24 cellular contexts compared by ENCODE assay signal in the genomic region with DNA sequence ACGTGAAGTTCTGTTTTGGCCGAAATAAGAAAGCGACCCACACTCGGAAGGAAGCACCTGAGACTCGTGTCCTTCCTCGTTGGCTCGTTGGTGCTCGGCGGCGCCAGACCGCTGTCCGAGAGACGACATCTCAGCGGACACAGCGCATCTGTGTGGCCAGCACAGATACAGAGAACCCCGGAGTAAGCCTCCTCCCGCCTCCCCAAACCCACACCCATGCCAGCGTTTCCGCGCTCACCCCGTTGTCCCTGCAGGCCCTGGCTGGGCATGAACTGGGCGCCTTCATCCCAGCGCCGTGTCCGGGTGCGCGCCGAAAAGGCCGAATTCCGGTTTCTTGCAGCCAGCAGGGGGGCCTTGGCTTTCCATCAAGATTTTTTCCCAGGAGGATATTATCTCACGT.
"Had no signal": no experiment of that assay in that cellular context is flagged by ENCODE, and none has a peak within 500 bp of the region (broad histone marks: within the 10 kb centered on the region; RNA-seq: fewer than 3 reads in every experiment).

No MANE protein-coding gene starts in this region.

- H3K4me3 Mint-ChIP-seq: dendritic cell treated with granulocyte-macrophage colony-stimulating factor and Interleukin-4, amounts not matched to agents 40 ng/mL and 50 ng/mL, for 4 days; effector memory CD8-positive, alpha-beta T cell; endodermal cell; immature natural killer cell had no signal

- H3K36me3 Mint-ChIP-seq: immature natural killer cell had no signal

- H3K4me1 Mint-ChIP-seq: endodermal cell, immature natural killer cell had no signal

- DNase-seq: cortex of kidney; effector CD8-positive, alpha-beta T cell; effector memory CD8-positive, alpha-beta T cell; endodermal cell; erythroblast; esophagus squamous epithelium; foreskin fibroblast; foreskin melanocyte; gastrocnemius medialis; glutamatergic neuron; heart right ventricle; hippocampal formation; immature natural killer cell; kidney; kidney glomerular epithelial cell; left lung; left ventricle myocardium superior; lower lobe of right lung; mesenchymal stem cell; midbrain had no signal

- H3K27ac ChIP-seq: epithelial cell of prostate, esophagus squamous epithelium, gastrocnemius medialis, heart right ventricle, left lung, lower lobe of right lung had no signal

- H3K9me3 Mint-ChIP-seq: immature natural killer cell had no signal

- H3K27ac Mint-ChIP-seq: dendritic cell treated with granulocyte-macrophage colony-stimulating factor and Interleukin-4, amounts not matched to agents 40 ng/mL and 50 ng/mL, for 4 days; effector memory CD8-positive, alpha-beta T cell; endodermal cell; immature natural killer cell had no signal

- H3K36me3 ChIP-seq: esophagus squamous epithelium, gastrocnemius medialis, heart right ventricle, left lung, lower lobe of right lung had no signal

- H3K4me3 ChIP-seq: esophagus squamous epithelium, gastrocnemius medialis, heart right ventricle, left lung, lower lobe of right lung had no signal

- H3K27me3 Mint-ChIP-seq: dendritic cell treated with granulocyte-macrophage colony-stimulating factor and Interleukin-4, amounts not matched to agents 40 ng/mL and 50 ng/mL, for 4 days; effector memory CD8-positive, alpha-beta T cell had no signal

- ATAC-seq: effector memory CD8-positive, alpha-beta T cell; esophagus mucosa; gastrocnemius medialis; heart right ventricle; left colon; left lung; left ventricle myocardium superior; lower lobe of right lung had no signal

- H3K4me1 ChIP-seq: esophagus squamous epithelium, gastrocnemius medialis, heart right ventricle, left lung, lower lobe of right lung had no signal

- H3K27me3 ChIP-seq: gastrocnemius medialis had no signal
